In genomic region chr14:93245764-93246420, GRCh38 we compare ENCODE assay signal across 1 cellular context.
TF ChIP-seq lines count a peak whose summit lies in the region.

No MANE protein-coding gene starts in this region.

TF ChIP-seq in HepG2, 621 proteins besides CTCF, POLR2A, EP300 and RAD21:
- TF ChIP-seq MAFK (conservative IDR thresholded peaks at IDR 0.05 in 1 of 2, IDR thresholded peaks at IDR 0.05 in 1 of 2; ENCODE audit: low read length in 2 of 2) (peak in 1 of 2 experiments; percentile 25; a peak in 1 of 4 replicates), FOXO4 (CRISPR knock-in tag; conservative IDR thresholded peaks at IDR 0.05) (0 out of 2 replicates have a peak, but pooled peaks have one; percentile 36), SOX6 (IDR thresholded peaks at IDR 0.05) (no peak), SOX6 (CRISPR knock-in tag; IDR thresholded peaks at IDR 0.05) (peak; percentile 32; the same call in 1 of the 2 replicates), ZIK1 (CRISPR knock-in tag; IDR thresholded peaks at IDR 0.05; ENCODE audit: borderline replicate concordance, low read depth) (no peak), KLF6 (CRISPR knock-in tag; IDR thresholded peaks at IDR 0.05) (no peak)
